ENCODE assay signal across 18 cellular contexts in genomic region chr11:86157797-86158378, GRCh38.
DNase-seq lines count a peak whose midpoint lies in the region; ATAC-seq, FAIRE-seq and TF ChIP-seq lines count a peak whose summit lies in the region.
"Had no signal": no experiment of that assay in that cellular context is flagged by ENCODE, and none has a peak within 500 bp of the region (broad histone marks: within the 10 kb centered on the region; RNA-seq: fewer than 3 reads in every experiment).

No MANE protein-coding gene starts in this region.

- H3K27me3 ChIP-seq in Loucy (ENCODE audit: insufficient read depth, low read length, poor library complexity, severe bottlenecking) (no peaks in the 10 kb centered on the region), dorsolateral prefrontal cortex (no peaks in the 10 kb centered on the region)

- POLR2A ChIA-PET in WTC11 (lab: Charles Lee), result no interaction called here

- H3F3A ChIP-seq in Loucy (ENCODE audit: low read depth), result no peaks in the 10 kb centered on the region

- ATAC-seq in WTC11 (no peak), HG03342 (IDR thresholded peaks at IDR 0.05; ENCODE audit: unreplicated experiment) (no peak)
- ATAC-seq: HCT116, SK-N-SH treated with all-trans-retinoic acid at 6 μM for 48 hours had no signal

- H3K4me1 ChIP-seq in Loucy (ENCODE audit: insufficient read depth, low read length, poor library complexity, severe bottlenecking), result peaks cover 45% of the 10 kb centered on the region

- H3K36me3 Mint-ChIP-seq in progenitor cell of endocrine pancreas (ENCODE audit: insufficient read depth) (no peaks in the 10 kb centered on the region), WTC11 (no peaks in the 10 kb centered on the region)

- H3K9me3 Mint-ChIP-seq in progenitor cell of endocrine pancreas (ENCODE audit: low read depth), result no peaks in the 10 kb centered on the region
- H3K9me3 Mint-ChIP-seq in WTC11, result no peaks in the 10 kb centered on the region

- no peaks in the 10 kb centered on the region for H3K9me3 ChIP-seq in Loucy (ENCODE audit: insufficient read depth, low read depth, low read length)

- TF ChIP-seq POLR2A in GM12892 (IDR thresholded peaks at IDR 0.05; ENCODE audit: low read depth, low read length), result no peak

- no peak overlapping the region for H3K9ac ChIP-seq in Loucy (ENCODE audit: low read depth, low read length, poor library complexity, severe bottlenecking)

- no peaks in the 10 kb centered on the region for H3K27me3 Mint-ChIP-seq in progenitor cell of endocrine pancreas
- H3K27me3 Mint-ChIP-seq in WTC11 (ENCODE audit: low read depth), result no peaks in the 10 kb centered on the region

- DNase-seq in GM12892 (ENCODE audit: insufficient read length), result no peak
- DNase-seq in dorsolateral prefrontal cortex, result no peak
- DNase-seq in progenitor cell of endocrine pancreas (ENCODE audit: low spot score, unreplicated experiment), result no peak
- no peak for DNase-seq in GOT3 (lab: John Stamatoyannopoulos, UW)
- DNase-seq in WTC11 (ENCODE audit: low spot score), result no peak
- DNase-seq: C1 segment of cervical spinal cord, DMS79 treated with DMSO at 0.1 percent for 48 hours, KBM-7, NCI-H1417 treated with DMSO at 0.1 percent for 48 hours, NCI-H1930, NCI-H226, NCI-H524 treated with DMSO at 0.1 percent for 48 hours, RPMI8226, SIG-M5 had no signal

- H3K4me1 Mint-ChIP-seq in progenitor cell of endocrine pancreas (ENCODE audit: low read depth) (peaks cover 3% of the 10 kb centered on the region), WTC11 (peaks cover 13% of the 10 kb centered on the region)

- H3K4me2 ChIP-seq in Loucy (ENCODE audit: low read depth, low read length, poor library complexity, severe bottlenecking), result no peak overlapping the region

- peak overlapping the region; percentile 64 for H2AFZ ChIP-seq in Loucy (ENCODE audit: low read length)

- intact Hi-C loops in dorsolateral prefrontal cortex (cut with DNase I), result loop anchor here in 1 of 2 donors (5.0 kb wide), 1 partner anchor 34 kb away; no protein-coding TSS in a partner anchor

- H4K20me1 ChIP-seq in Loucy (ENCODE audit: insufficient read depth, low read length, poor library complexity, severe bottlenecking), result no peaks in the 10 kb centered on the region

- TF ChIP-seq CTCF in Loucy (conservative IDR thresholded peaks at IDR 0.05; ENCODE audit: low read length) (no peak), dorsolateral prefrontal cortex (IDR thresholded peaks at IDR 0.05 in 54 of 56, conservative IDR thresholded peaks at IDR 0.05 in 2 of 56; ENCODE audit: low read depth in 1 of 56, partially characterized antibody in 56 of 56) (no peak), progenitor cell of endocrine pancreas (IDR thresholded peaks at IDR 0.05; ENCODE audit: unreplicated experiment) (no peak), WTC11 (IDR thresholded peaks at IDR 0.05) (no peak)

- H3K27ac Mint-ChIP-seq in progenitor cell of endocrine pancreas (peak overlapping the region; percentile 3), WTC11 (no peak overlapping the region)

- H3K79me2 ChIP-seq in Loucy (ENCODE audit: insufficient read depth, low read length), result no peaks in the 10 kb centered on the region

- no peaks in the 10 kb centered on the region for H3K9me2 ChIP-seq in Loucy (replicated peaks; ENCODE audit: low read depth, low read length)

- H3K27ac ChIP-seq in dorsolateral prefrontal cortex, result peak overlapping the region in 30 of 59 donors; percentile 6 to 98 (median 41)

- CTCF ChIA-PET in WTC11 (lab: Charles Lee), result interaction anchor here (0.6 kb wide), 1 partner anchor 77 kb away, joined by 5 read pairs; no protein-coding TSS in a partner anchor

- FAIRE-seq in GM12892 (lab: Jason Lieb, UNC), result peak; percentile 40

- H3K4me3 ChIP-seq in Loucy (ENCODE audit: low read length, poor library complexity, severe bottlenecking) (no peak overlapping the region), dorsolateral prefrontal cortex (no peak overlapping the region)

- H3K36me3 ChIP-seq in Loucy (ENCODE audit: insufficient read depth, low read length), result no peaks in the 10 kb centered on the region

- H3K4me3 Mint-ChIP-seq in progenitor cell of endocrine pancreas (ENCODE audit: low read depth), result no peak overlapping the region
- no peak overlapping the region for H3K4me3 Mint-ChIP-seq in WTC11

TF ChIP-seq in WTC11, 78 proteins besides CTCF, POLR2A, EP300 and RAD21:
- no peak for TF ChIP-seq ZNF423 (CRISPR knock-in tag; IDR thresholded peaks at IDR 0.05)
- no peak for TF ChIP-seq FOXJ3 (CRISPR knock-in tag; IDR thresholded peaks at IDR 0.05; ENCODE audit: borderline replicate concordance)
